ENCODE assay signal across 8 cellular contexts in the genomic region with DNA sequence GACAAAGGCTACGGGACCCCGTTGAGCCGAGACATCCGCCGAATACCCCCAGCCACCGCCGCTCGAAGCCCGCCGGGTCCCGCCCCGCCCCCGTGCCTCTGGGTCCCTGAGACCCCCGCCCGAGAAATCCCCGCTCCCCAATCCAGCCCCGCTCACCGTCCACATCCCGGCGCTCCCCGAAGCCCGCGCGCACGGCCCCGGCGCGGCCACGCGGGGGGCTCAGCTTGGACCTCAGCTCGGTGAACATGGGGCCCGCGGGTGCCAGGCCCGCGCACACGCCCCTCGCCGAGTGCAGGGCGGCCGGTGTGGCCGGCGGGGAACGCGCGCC. TPM values are rescaled to one million over a fixed set of nuclear protein-coding genes. Genes with fewer than 3 reads are reported as not detected.
DNase-seq lines count a peak whose midpoint lies in the region; ATAC-seq, FAIRE-seq and TF ChIP-seq lines count a peak whose summit lies in the region.

No MANE protein-coding gene starts in this region.

- no peak for DNase-seq in CD8-positive, alpha-beta memory T cell
- DNase-seq in OCI-LY7 (ENCODE audit: low spot score): no peak
- no peak for DNase-seq in epithelial cell of proximal tubule (ENCODE audit: low read depth)
- DNase-seq in omental fat pad (ENCODE audit: low spot score): no peak
- no peak for DNase-seq in hepatic stellate cell (ENCODE audit: low spot score)
- DNase-seq in GM12891 (ENCODE audit: insufficient read length, low spot score): no peak
- no peak for DNase-seq in DMS53 treated with DMSO at 0.1 percent for 48 hours (lab: John Stamatoyannopoulos, UW; ENCODE audit: unreplicated experiment)

- H3K4me3 ChIP-seq in CD8-positive, alpha-beta memory T cell (ENCODE audit: low read length): peak overlapping the region; percentile 64
- H3K4me3 ChIP-seq in OCI-LY7 (ENCODE audit: low read depth, low read length, poor library complexity, severe bottlenecking): peak overlapping the region; percentile 82
- H3K4me3 ChIP-seq in epithelial cell of proximal tubule (ENCODE audit: low read depth, low read length): peak overlapping the region; percentile 94

- H3K4me3 Mint-ChIP-seq in CD8-positive, alpha-beta memory T cell: peak overlapping the region; percentile 74 to 89 (median 86)

- H3K4me1 Mint-ChIP-seq in CD8-positive, alpha-beta memory T cell: peaks cover 52 to 69% (median 64%) of the 10 kb centered on the region in 3 donors

- no peaks in the 10 kb centered on the region for H3K9me3 ChIP-seq in CD8-positive, alpha-beta memory T cell (ENCODE audit: low read length)
- H3K9me3 ChIP-seq in OCI-LY7 (ENCODE audit: low read length): no peaks in the 10 kb centered on the region

- peaks cover 6 to 41% (median 11%) of the 10 kb centered on the region in 3 donors for H3K36me3 Mint-ChIP-seq in CD8-positive, alpha-beta memory T cell

- H3K4me2 ChIP-seq in OCI-LY7 (ENCODE audit: low read length): peak overlapping the region; percentile 96

- H3K79me2 ChIP-seq in OCI-LY7 (ENCODE audit: insufficient read depth, low read depth, low read length): peaks cover 14% of the 10 kb centered on the region

- no TSS peak for BruUV-seq in OCI-LY7 (replicated peaks; lab: Mats Ljungman, UMichigan)

- peaks cover 54% of the 10 kb centered on the region for H3K4me1 ChIP-seq in CD8-positive, alpha-beta memory T cell (ENCODE audit: insufficient read depth, low read length)
- peaks cover 35% of the 10 kb centered on the region for H3K4me1 ChIP-seq in OCI-LY7 (ENCODE audit: insufficient read depth, low read length, poor library complexity, severe bottlenecking)

- peaks cover 10% of the 10 kb centered on the region for H3K36me3 ChIP-seq in CD8-positive, alpha-beta memory T cell (ENCODE audit: insufficient read depth, low read length)
- H3K36me3 ChIP-seq in OCI-LY7 (ENCODE audit: insufficient read depth, low read length): peaks cover 21% of the 10 kb centered on the region

- peak overlapping the region; percentile 45 for H3K27ac ChIP-seq in CD8-positive, alpha-beta memory T cell (ENCODE audit: low read depth, low read length)
- peak overlapping the region; percentile 89 for H3K27ac ChIP-seq in OCI-LY7 (ENCODE audit: low read depth, low read length, poor library complexity, severe bottlenecking)

- no peaks in the 10 kb centered on the region for H3K27me3 Mint-ChIP-seq in CD8-positive, alpha-beta memory T cell

- no peak for FAIRE-seq in GM12891 (lab: Jason Lieb, UNC)

- no peaks in the 10 kb centered on the region for H3K27me3 ChIP-seq in CD8-positive, alpha-beta memory T cell (ENCODE audit: insufficient read depth, low read length, poor library complexity, severe bottlenecking)

- peak overlapping the region; percentile 50; the same call in 1 of the 2 replicates for H2AFZ ChIP-seq in OCI-LY7 (ENCODE audit: low read length)

- H3K9me2 ChIP-seq in OCI-LY7 (ENCODE audit: insufficient read depth, low read length): no peaks in the 10 kb centered on the region

- no peaks in the 10 kb centered on the region for H3K9me3 Mint-ChIP-seq in CD8-positive, alpha-beta memory T cell

- TF ChIP-seq POLR2A in GM12891 (IDR thresholded peaks at IDR 0.05; ENCODE audit: low read depth, low read length): no peak

- CTCF ChIA-PET in CD8-positive, alpha-beta memory T cell (lab: Charles Lee): interaction anchor here (0.6 to 2.5 kb wide), 9 partner anchors 14 to 272 kb away, joined by 3 to 57 read pairs (median 9); partner anchors contain the start of genes ARFRP1, C20orf204, TPD52L2 and UCKL1
- CTCF ChIA-PET in OCI-LY7 (lab: Charles Lee; ENCODE audit: unreplicated experiment): no interaction called here

- peak overlapping the region in 4 of 8 donors; percentile 33 to 93 (median 80) for H3K27ac Mint-ChIP-seq in CD8-positive, alpha-beta memory T cell

- TF ChIP-seq CTCF in OCI-LY7 (conservative IDR thresholded peaks at IDR 0.05; ENCODE audit: low read length): no peak
- TF ChIP-seq CTCF in epithelial cell of proximal tubule (conservative IDR thresholded peaks at IDR 0.05; ENCODE audit: low read depth, low read length): no peak
- no peak for TF ChIP-seq CTCF in omental fat pad (IDR thresholded peaks at IDR 0.05)

- no peaks in the 10 kb centered on the region for H4K20me1 ChIP-seq in OCI-LY7 (ENCODE audit: insufficient read depth, low read length)

- POLR2A ChIA-PET in CD8-positive, alpha-beta memory T cell (lab: Charles Lee): interaction anchor here (0.6 to 2.5 kb wide), 3 partner anchors 23 to 90 kb away, joined by 3 to 18 read pairs (median 3); partner anchors contain the start of gene UCKL1
- POLR2A ChIA-PET in OCI-LY7 (lab: Charles Lee): no interaction called here

- intact Hi-C loops in OCI-LY7 (cut with micrococcal nuclease; ENCODE audit: unreplicated experiment): loop anchor here (10.0 kb wide), 1 partner anchor 354 kb away; the partner anchor contains the start of gene GMEB2

- ATAC-seq in omental fat pad (ENCODE audit: low FRiP score) (peak; percentile 10), GM19035 (IDR thresholded peaks at IDR 0.05; ENCODE audit: unreplicated experiment) (no peak)

TF ChIP-seq in GM12891, 5 proteins besides CTCF, POLR2A, EP300 and RAD21:
- TF ChIP-seq POU2F2 (IDR thresholded peaks at IDR 0.05; ENCODE audit: low read depth, low read length): no peak
- no peak for TF ChIP-seq PAX5 (IDR thresholded peaks at IDR 0.05; ENCODE audit: insufficient read depth, low read length, severe bottlenecking)
- TF ChIP-seq POLR2AphosphoS5 (IDR thresholded peaks at IDR 0.05; ENCODE audit: low read depth, low read length): no peak
- no peak for TF ChIP-seq TAF1 (IDR thresholded peaks at IDR 0.05; ENCODE audit: low read depth, low read length)
- TF ChIP-seq SPI1 (IDR thresholded peaks at IDR 0.05; ENCODE audit: low read depth, low read length): no peak

RNA-seq across cellular contexts. Expression of gene SAMD10, which starts 0.3 kb away (rescaled TPM):
- 10 to 100 TPM; 19.3 to 24.5 TPM for total RNA-seq in CD8-positive, alpha-beta memory T cell
- polyA plus RNA-seq in CD8-positive, alpha-beta memory T cell: 15.6 TPM
- 3.1 and 12.0 TPM in 2 replicates for total RNA-seq in OCI-LY7 (2014; rRNA removed; shearing (Covaris generic))
- total RNA-seq in OCI-LY7 (2022) (11.9 and 13.3 TPM in 2 replicates), epithelial cell of proximal tubule (9.5 and 10.8 TPM in 2 replicates), omental fat pad (1 to 10 TPM in 1 of 4 donors, under 1 TPM in 2, not detected in 1; 0.48 to 1.2 (median 0.84) TPM)
- polyA plus RNA-seq in GM12891 (2012; ENCODE audit: low read depth, missing spikeins): 116 TPM

RNA-seq across cellular contexts. Expression of gene PRPF6, which starts 1.7 kb away (rescaled TPM):
- total RNA-seq in CD8-positive, alpha-beta memory T cell: 10 to 100 TPM; 76.2 to 78.3 TPM
- polyA plus RNA-seq in CD8-positive, alpha-beta memory T cell: 97.1 TPM
- 45.1 and 61.5 TPM in 2 replicates for total RNA-seq in OCI-LY7 (2014; rRNA removed; shearing (Covaris generic))
- 70.4 and 73.7 TPM in 2 replicates for total RNA-seq in OCI-LY7 (2022)
- 56.6 and 62.4 TPM in 2 replicates for total RNA-seq in epithelial cell of proximal tubule
- 10 to 100 TPM; 34.7 to 43.8 (median 40.2) TPM for total RNA-seq in omental fat pad
- polyA plus RNA-seq in GM12891 (2012; ENCODE audit: low read depth, missing spikeins): 142 TPM

RNA-seq across cellular contexts. Expression of gene ZNF512B, which starts 9.5 kb away (rescaled TPM):
- total RNA-seq in CD8-positive, alpha-beta memory T cell: 10 to 100 TPM; 11.5 to 12.1 TPM
- polyA plus RNA-seq in CD8-positive, alpha-beta memory T cell: 1.0 TPM
- 5.6 and 7.2 TPM in 2 replicates for total RNA-seq in OCI-LY7 (2014; rRNA removed; shearing (Covaris generic))
- total RNA-seq in OCI-LY7 (2022) (13.6 and 14.3 TPM in 2 replicates), epithelial cell of proximal tubule (5.2 and 6.9 TPM in 2 replicates), omental fat pad (1 to 10 TPM; 6.4 to 9.8 (median 7.2) TPM)
- polyA plus RNA-seq in GM12891 (2012; ENCODE audit: low read depth, missing spikeins): 12.5 TPM

RNA-seq across cellular contexts. Expression of gene UCKL1, which starts 23.0 kb away (rescaled TPM):
- total RNA-seq in CD8-positive, alpha-beta memory T cell: 10 to 100 TPM; 35.7 to 36.2 TPM
- 34.5 TPM for polyA plus RNA-seq in CD8-positive, alpha-beta memory T cell
- total RNA-seq in OCI-LY7 (2014; rRNA removed; shearing (Covaris generic)): 19.8 and 25.6 TPM in 2 replicates
- total RNA-seq in OCI-LY7 (2022): 42.6 and 43.0 TPM in 2 replicates
- total RNA-seq in epithelial cell of proximal tubule: 16.2 and 35.7 TPM in 2 replicates
- total RNA-seq in omental fat pad: 10 to 100 TPM; 25.7 to 48.9 (median 30.3) TPM
- polyA plus RNA-seq in GM12891 (2012; ENCODE audit: low read depth, missing spikeins): 21.2 TPM

RNA-seq across cellular contexts. Expression of gene C20orf204, which starts 56.8 kb away (rescaled TPM):
- total RNA-seq in CD8-positive, alpha-beta memory T cell: 1 to 10 TPM; 2.4 to 2.7 TPM
- polyA plus RNA-seq in CD8-positive, alpha-beta memory T cell: 0.40 TPM
- 2.0 and 3.5 TPM in 2 replicates for total RNA-seq in OCI-LY7 (2014; rRNA removed; shearing (Covaris generic))
- 5.9 and 6.7 TPM in 2 replicates for total RNA-seq in OCI-LY7 (2022)
- total RNA-seq in epithelial cell of proximal tubule: under 0.01 TPM in 1 of 2 replicates, not detected in the other
- 1 to 10 TPM in 1 of 4 donors, under 1 TPM in 3; 0.37 to 6.5 (median 0.68) TPM for total RNA-seq in omental fat pad
- 51.3 TPM for polyA plus RNA-seq in GM12891 (2012; ENCODE audit: low read depth, missing spikeins)
